Comparison of ENCODE assay signal across 8 cellular contexts in genomic region chr18:50287028-50287440, GRCh38. TPM values are rescaled to one million over a fixed set of nuclear protein-coding genes. Genes with fewer than 3 reads are reported as not detected.
DNase-seq lines count a peak whose midpoint lies in the region; ATAC-seq lines count a peak whose summit lies in the region.

No MANE protein-coding gene starts in this region.

- peak overlapping the region; percentile 92 for H3K4me3 Mint-ChIP-seq in activated T-cell treated with anti-CD3 and anti-CD28 coated beads, Interleukin-2, amount 50 U/mL, for 4 hours
- peak overlapping the region; percentile 95 for H3K4me3 Mint-ChIP-seq in stimulated activated memory B cell treated with anti-CD40 and anti-IgM and Interleukin-4, amounts not matched to agents 10 μg/mL and 1 μg/mL and 100 μg/mL, for 72 hours

- no peaks in the 10 kb centered on the region for H3K9me3 ChIP-seq in adipocyte (ENCODE audit: control insufficient read depth, low read length)
- H3K9me3 ChIP-seq in iPS-18a (ENCODE audit: control insufficient read depth, low read depth, low read length) = no peaks in the 10 kb centered on the region

- peaks cover 26% of the 10 kb centered on the region for H3K36me3 Mint-ChIP-seq in activated T-cell treated with anti-CD3 and anti-CD28 coated beads, Interleukin-2, amount 50 U/mL, for 4 hours (ENCODE audit: insufficient read depth)
- peaks cover 50% of the 10 kb centered on the region for H3K36me3 Mint-ChIP-seq in stimulated activated memory B cell treated with anti-CD40 and anti-IgM and Interleukin-4, amounts not matched to agents 10 μg/mL and 1 μg/mL and 100 μg/mL, for 72 hours

- H3K4me3 ChIP-seq in adipocyte (ENCODE audit: low read length) (peak overlapping the region; percentile 93), iPS-18a (ENCODE audit: low read length) (peak overlapping the region; percentile 95)

- no peak overlapping the region for H3K27ac ChIP-seq in iPS-18a (ENCODE audit: low read length)

- H3K9me3 Mint-ChIP-seq in activated T-cell treated with anti-CD3 and anti-CD28 coated beads, Interleukin-2, amount 50 U/mL, for 4 hours = no peaks in the 10 kb centered on the region
- peaks cover 3% of the 10 kb centered on the region for H3K9me3 Mint-ChIP-seq in stimulated activated memory B cell treated with anti-CD40 and anti-IgM and Interleukin-4, amounts not matched to agents 10 μg/mL and 1 μg/mL and 100 μg/mL, for 72 hours

- H3K9ac ChIP-seq in adipocyte (ENCODE audit: low read length) = peak overlapping the region; percentile 94
- H3K9ac ChIP-seq in iPS-18a (ENCODE audit: low read length) = peak overlapping the region; percentile 72

- H3K4me1 ChIP-seq in adipocyte (ENCODE audit: control insufficient read depth, insufficient read depth, low read length) = peaks cover 6% of the 10 kb centered on the region
- no peaks in the 10 kb centered on the region for H3K4me1 ChIP-seq in iPS-18a (ENCODE audit: control insufficient read depth, low read depth, low read length)

- no peaks in the 10 kb centered on the region for H3K27me3 Mint-ChIP-seq in activated T-cell treated with anti-CD3 and anti-CD28 coated beads, Interleukin-2, amount 50 U/mL, for 4 hours (ENCODE audit: low read depth)
- H3K27me3 Mint-ChIP-seq in stimulated activated memory B cell treated with anti-CD40 and anti-IgM and Interleukin-4, amounts not matched to agents 10 μg/mL and 1 μg/mL and 100 μg/mL, for 72 hours = no peaks in the 10 kb centered on the region

- peaks cover 30% of the 10 kb centered on the region for H3K4me1 Mint-ChIP-seq in activated T-cell treated with anti-CD3 and anti-CD28 coated beads, Interleukin-2, amount 50 U/mL, for 4 hours (ENCODE audit: low read depth)
- peaks cover 37% of the 10 kb centered on the region for H3K4me1 Mint-ChIP-seq in stimulated activated memory B cell treated with anti-CD40 and anti-IgM and Interleukin-4, amounts not matched to agents 10 μg/mL and 1 μg/mL and 100 μg/mL, for 72 hours

- DNase-seq in activated T-cell treated with anti-CD3 and anti-CD28 coated beads, Interleukin-2, amount 50 U/mL, for 4 hours = no peak
- DNase-seq in activated T-cell treated with anti-CD3 and anti-CD28 coated beads, Interleukin-2, amount 50 U/mL, for 48 hours = no peak
- DNase-seq in adipocyte (ENCODE audit: low read depth) (no peak), SIG-M5 treated with dmso at 0.1 percent for 504 hours (lab: John Stamatoyannopoulos, UW; ENCODE audit: unreplicated experiment) (no peak)

- peak; percentile 0 to 1 for ATAC-seq in activated T-cell treated with anti-CD3 and anti-CD28 coated beads, Interleukin-2, amount 50 U/mL, for 4 hours
- peak; percentile 1 for ATAC-seq in stimulated activated memory B cell treated with anti-CD40 and anti-IgM and Interleukin-4, amounts not matched to agents 10 μg/mL and 1 μg/mL and 100 μg/mL, for 72 hours
- ATAC-seq in HG02981 (IDR thresholded peaks at IDR 0.05; ENCODE audit: unreplicated experiment) (no peak), GM21619 (IDR thresholded peaks at IDR 0.05; ENCODE audit: unreplicated experiment) (no peak)

- peak overlapping the region; percentile 90 for H3K27ac Mint-ChIP-seq in stimulated activated memory B cell treated with anti-CD40 and anti-IgM and Interleukin-4, amounts not matched to agents 10 μg/mL and 1 μg/mL and 100 μg/mL, for 72 hours

- H3K36me3 ChIP-seq in adipocyte (ENCODE audit: control insufficient read depth, insufficient read depth, low read length, severe bottlenecking) = peaks cover 21% of the 10 kb centered on the region
- peaks cover 23% of the 10 kb centered on the region for H3K36me3 ChIP-seq in iPS-18a (ENCODE audit: control insufficient read depth, low read depth, low read length)

- peaks cover 6% of the 10 kb centered on the region for H3K27me3 ChIP-seq in adipocyte (replicated peaks; ENCODE audit: control insufficient read depth, insufficient read depth, low read length)
- H3K27me3 ChIP-seq in iPS-18a (ENCODE audit: control insufficient read depth, insufficient read depth, low read length) = no peaks in the 10 kb centered on the region

RNA-seq across cellular contexts. Expression of gene CXXC1, which starts 0.5 kb away (rescaled TPM):
- total RNA-seq in activated T-cell treated with anti-CD3 and anti-CD28 coated beads, Interleukin-2, amount 50 U/mL, for 4 hours = 100 to 1,000 TPM; 132 to 147 (median 145) TPM

RNA-seq across cellular contexts. Expression of gene MBD1, which starts 5.7 kb away (rescaled TPM):
- 100 to 1,000 TPM; 103 to 113 (median 104) TPM for total RNA-seq in activated T-cell treated with anti-CD3 and anti-CD28 coated beads, Interleukin-2, amount 50 U/mL, for 4 hours

RNA-seq across cellular contexts. Expression of gene CFAP53, which starts 20.7 kb away (rescaled TPM):
- total RNA-seq in activated T-cell treated with anti-CD3 and anti-CD28 coated beads, Interleukin-2, amount 50 U/mL, for 4 hours = under 1 TPM; 0.14 to 0.40 (median 0.28) TPM

Comparison
In these comparisons a context has a peak if more than half of its experiments do, and no peak if none do; other contexts are left out.
1. ATAC-seq: peak in activated T-cell treated with anti-CD3 and anti-CD28 coated beads, Interleukin-2, amount 50 U/mL, for 4 hours (2 of 2) and stimulated activated memory B cell treated with anti-CD40 and anti-IgM and Interleukin-4, amounts not matched to agents 10 μg/mL and 1 μg/mL and 100 μg/mL, for 72 hours (single experiment); none in HG02981 (single experiment) and GM21619 (single experiment).